12 cellular contexts compared by ENCODE assay signal in genomic region chr1:27106561-27107323, GRCh38. TPM values are rescaled to one million over a fixed set of nuclear protein-coding genes. Genes with fewer than 3 reads are reported as not detected.
DNase-seq lines count a peak whose midpoint lies in the region; ATAC-seq and TF ChIP-seq lines count a peak whose summit lies in the region.
"Had no signal": no experiment of that assay in that cellular context is flagged by ENCODE, and none has a peak within 500 bp of the region (broad histone marks: within the 10 kb centered on the region; RNA-seq: fewer than 3 reads in every experiment).

No MANE protein-coding gene starts in this region.

- no peaks in the 10 kb centered on the region for H3K9me2 ChIP-seq in OCI-LY7 (ENCODE audit: insufficient read depth, low read length)

- peaks cover 7% of the 10 kb centered on the region; the same call in 1 of the 2 replicates for H3K36me3 ChIP-seq in OCI-LY7 (ENCODE audit: insufficient read depth, low read length)

- H3K4me2 ChIP-seq in OCI-LY7 (ENCODE audit: low read length): no peak overlapping the region
- H3K4me2 ChIP-seq: KMS-11 had no signal

- no peaks in the 10 kb centered on the region for H3K9me3 ChIP-seq in OCI-LY7 (ENCODE audit: low read length)

- ATAC-seq in GM18511 (IDR thresholded peaks at IDR 0.05; ENCODE audit: unreplicated experiment) (peak; percentile 59), esophagus mucosa (no peak), omental fat pad (ENCODE audit: low FRiP score) (no peak)

- peak overlapping the region; percentile 42 for H3K27ac ChIP-seq in OCI-LY7 (ENCODE audit: low read depth, low read length, poor library complexity, severe bottlenecking)
- H3K27ac ChIP-seq: KMS-11 had no signal

- DNase-seq in CD1c-positive myeloid dendritic cell (ENCODE audit: extremely low spot score) (peak; percentile 61), OCI-LY7 (ENCODE audit: low spot score) (peak; percentile 55), head of caudate nucleus (peak in 39 of 42 donors; percentile 38 to 87 (median 68)), inferior parietal cortex (ENCODE audit: extremely low spot score) (no peak), SW480 (ENCODE audit: low spot score) (no peak), omental fat pad (ENCODE audit: low spot score) (no peak)
- DNase-seq: DND-41; NCI-H748 treated with DMSO at 0.1 percent for 48 hours; stimulated activated CD4-positive, alpha-beta T cell treated with anti-CD3 and anti-CD28 coated beads, Interleukin-12 subunit alpha, Interleukin-12 subunit beta, amount 100 ng/mL, for 4 hours had no signal

- BruUV-seq in OCI-LY7 (replicated peaks; lab: Mats Ljungman, UMichigan): no TSS peak

- no peak overlapping the region for H3K4me3 ChIP-seq in OCI-LY7 (ENCODE audit: low read depth, low read length, poor library complexity, severe bottlenecking)

- H3K79me2 ChIP-seq in OCI-LY7 (ENCODE audit: insufficient read depth, low read depth, low read length): no peaks in the 10 kb centered on the region

- POLR2A ChIA-PET in OCI-LY7 (lab: Charles Lee): no interaction called here

- H3K4me1 ChIP-seq in OCI-LY7 (ENCODE audit: insufficient read depth, low read length, poor library complexity, severe bottlenecking): peaks cover 17% of the 10 kb centered on the region

- no peak overlapping the region for H2AFZ ChIP-seq in OCI-LY7 (ENCODE audit: low read length)

- CTCF ChIA-PET in OCI-LY7 (lab: Charles Lee; ENCODE audit: unreplicated experiment): no interaction called here

- no peak for TF ChIP-seq CTCF in OCI-LY7 (conservative IDR thresholded peaks at IDR 0.05; ENCODE audit: low read length)
- TF ChIP-seq CTCF in omental fat pad (IDR thresholded peaks at IDR 0.05): no peak

- no peaks in the 10 kb centered on the region for H4K20me1 ChIP-seq in OCI-LY7 (ENCODE audit: insufficient read depth, low read length)

- intact Hi-C loops in OCI-LY7 (cut with micrococcal nuclease; ENCODE audit: unreplicated experiment) (no loop called here), head of caudate nucleus (cut with DNase I) (no loop called here)

RNA-seq across cellular contexts. Expression of gene SLC9A1, which starts 48.2 kb away (rescaled TPM):
- 5.3 and 5.8 TPM in 2 replicates for total RNA-seq in OCI-LY7 (2014; rRNA removed; shearing (Covaris generic))
- total RNA-seq in OCI-LY7 (2022): 17.4 and 19.2 TPM in 2 replicates
- 27.3 TPM for total RNA-seq in esophagus mucosa
- total RNA-seq in omental fat pad: 10 to 100 TPM in 2 of 4 donors, 1 to 10 TPM in 2; 6.1 to 12.0 (median 10.0) TPM

Comparison
In these comparisons a context has a peak if more than half of its experiments do, and no peak if none do; other contexts are left out.
1. DNase-seq: peak in CD1c-positive myeloid dendritic cell (single experiment), OCI-LY7 (single experiment) and head of caudate nucleus (39 of 42); none in inferior parietal cortex (single experiment), SW480 (single experiment) and omental fat pad (single experiment).